ENCODE assay signal across 11 cellular contexts in genomic region chr14:95495093-95495492, GRCh38. TPM values are rescaled to one million over a fixed set of nuclear protein-coding genes. Genes with fewer than 3 reads are reported as not detected.
A peak's percentile ranks its signal among the peaks of the same experiment; 100 is the strongest.
DNase-seq lines count a peak whose midpoint lies in the region; ATAC-seq lines count a peak whose summit lies in the region.
"Had no signal": no experiment of that assay in that cellular context is flagged by ENCODE, and none has a peak within 500 bp of the region (broad histone marks: within the 10 kb centered on the region; RNA-seq: fewer than 3 reads in every experiment).

No MANE protein-coding gene starts in this region.

- H3K36me3 ChIP-seq in CD4-positive, CD25-positive, alpha-beta regulatory T cell (ENCODE audit: control insufficient read depth, insufficient read depth, low read length): peaks cover 6% of the 10 kb centered on the region

- H3K27ac ChIP-seq in CD4-positive, CD25-positive, alpha-beta regulatory T cell (ENCODE audit: insufficient read depth, low read length, poor library complexity, severe bottlenecking): peak overlapping the region; percentile 75

- H3K36me3 Mint-ChIP-seq in CD4-positive, CD25-positive, alpha-beta regulatory T cell: peaks cover 18% of the 10 kb centered on the region
- H3K36me3 Mint-ChIP-seq in activated naive CD8-positive, alpha-beta T cell: peaks cover 14% of the 10 kb centered on the region
- peaks cover 0 to 7% (median 5%) of the 10 kb centered on the region in 3 donors for H3K36me3 Mint-ChIP-seq in naive thymus-derived CD8-positive, alpha-beta T cell

- H3K27me3 Mint-ChIP-seq in CD4-positive, CD25-positive, alpha-beta regulatory T cell: no peaks in the 10 kb centered on the region
- H3K27me3 Mint-ChIP-seq in activated naive CD8-positive, alpha-beta T cell: no peaks in the 10 kb centered on the region
- no peaks in the 10 kb centered on the region for H3K27me3 Mint-ChIP-seq in naive thymus-derived CD8-positive, alpha-beta T cell

- no peaks in the 10 kb centered on the region for H3K9me3 ChIP-seq in CD4-positive, CD25-positive, alpha-beta regulatory T cell (ENCODE audit: control insufficient read depth in 2 of 2, low read length in 2 of 2)
- H3K9me3 ChIP-seq: lower lobe of right lung had no signal

- peak overlapping the region in 1 of 4 donors; percentile 53 for H3K4me3 Mint-ChIP-seq in CD4-positive, CD25-positive, alpha-beta regulatory T cell
- H3K4me3 Mint-ChIP-seq in activated naive CD8-positive, alpha-beta T cell: no peak overlapping the region
- peak overlapping the region in 6 of 10 donors; percentile 22 to 67 (median 32) for H3K4me3 Mint-ChIP-seq in naive thymus-derived CD8-positive, alpha-beta T cell

- no peak for DNase-seq in CD4-positive, CD25-positive, alpha-beta regulatory T cell
- DNase-seq in naive thymus-derived CD8-positive, alpha-beta T cell: no peak
- DNase-seq in NCI-H526 treated with DMSO at 0.1 percent for 48 hours (lab: John Stamatoyannopoulos, UW): no peak
- DNase-seq in mucosa of gallbladder (ENCODE audit: low spot score): no peak
- DNase-seq: H7, lower lobe of right lung, NCI-H2171 had no signal

- H3K27me3 ChIP-seq in CD4-positive, CD25-positive, alpha-beta regulatory T cell (ENCODE audit: control insufficient read depth, insufficient read depth, low read length): no peaks in the 10 kb centered on the region

- H3K4me1 Mint-ChIP-seq in CD4-positive, CD25-positive, alpha-beta regulatory T cell: peaks cover 11 to 89% (median 61%) of the 10 kb centered on the region in 4 donors
- H3K4me1 Mint-ChIP-seq in activated naive CD8-positive, alpha-beta T cell (ENCODE audit: low read depth): peaks cover 47% of the 10 kb centered on the region
- H3K4me1 Mint-ChIP-seq in naive thymus-derived CD8-positive, alpha-beta T cell: peaks cover 23 to 74% (median 70%) of the 10 kb centered on the region in 4 donors

- H3K4me1 ChIP-seq in CD4-positive, CD25-positive, alpha-beta regulatory T cell (ENCODE audit: control insufficient read depth, insufficient read depth, low read length, poor library complexity, severe bottlenecking): peaks cover 40% of the 10 kb centered on the region

- peak overlapping the region; percentile 94 to 98 (median 97) for H3K27ac Mint-ChIP-seq in CD4-positive, CD25-positive, alpha-beta regulatory T cell
- H3K27ac Mint-ChIP-seq in activated naive CD8-positive, alpha-beta T cell: peak overlapping the region; percentile 90
- peak overlapping the region; percentile 73 to 93 (median 88) for H3K27ac Mint-ChIP-seq in naive thymus-derived CD8-positive, alpha-beta T cell

- ATAC-seq in CD4-positive, CD25-positive, alpha-beta regulatory T cell (ENCODE audit: low read depth in 2 of 2): no peak
- peak; percentile 2 for ATAC-seq in HG03064 (IDR thresholded peaks at IDR 0.05; ENCODE audit: low read depth, unreplicated experiment)
- no peak for ATAC-seq in naive thymus-derived CD8-positive, alpha-beta T cell
- ATAC-seq in HG02798 (IDR thresholded peaks at IDR 0.05; ENCODE audit: poor library complexity, unreplicated experiment): no peak
- no peak for ATAC-seq in GM18502 (IDR thresholded peaks at IDR 0.05; ENCODE audit: poor library complexity, unreplicated experiment)

- POLR2A ChIA-PET in naive thymus-derived CD8-positive, alpha-beta T cell (lab: Charles Lee): no interaction called here

- H3K4me3 ChIP-seq in CD4-positive, CD25-positive, alpha-beta regulatory T cell (ENCODE audit: low read depth, low read length): no peak overlapping the region
- H3K4me3 ChIP-seq: lower lobe of right lung had no signal

- H3K9me3 Mint-ChIP-seq in CD4-positive, CD25-positive, alpha-beta regulatory T cell: no peaks in the 10 kb centered on the region
- no peaks in the 10 kb centered on the region for H3K9me3 Mint-ChIP-seq in activated naive CD8-positive, alpha-beta T cell (ENCODE audit: low read depth)
- H3K9me3 Mint-ChIP-seq in naive thymus-derived CD8-positive, alpha-beta T cell: no peaks in the 10 kb centered on the region

RNA-seq across cellular contexts. Expression of gene SYNE3, which starts 21.4 kb away (rescaled TPM):
- 71.7 TPM for total RNA-seq in CD4-positive, CD25-positive, alpha-beta regulatory T cell
- polyA plus RNA-seq in CD4-positive, CD25-positive, alpha-beta regulatory T cell: 1 to 10 TPM; 2.7 to 6.5 (median 4.1) TPM
- total RNA-seq in naive thymus-derived CD8-positive, alpha-beta T cell: 10 to 100 TPM; 47.1 to 48.2 TPM
- polyA plus RNA-seq in naive thymus-derived CD8-positive, alpha-beta T cell: 1 to 10 TPM; 2.4 to 4.6 (median 4.5) TPM
- total RNA-seq in mucosa of gallbladder: 9.5 TPM

RNA-seq across cellular contexts. Expression of gene GLRX5, which starts 39.8 kb away (rescaled TPM):
- total RNA-seq in CD4-positive, CD25-positive, alpha-beta regulatory T cell: 18.1 TPM
- 10 to 100 TPM; 54.2 to 71.9 (median 56.6) TPM for polyA plus RNA-seq in CD4-positive, CD25-positive, alpha-beta regulatory T cell
- total RNA-seq in naive thymus-derived CD8-positive, alpha-beta T cell: 10 to 100 TPM; 17.9 to 22.5 TPM
- 10 to 100 TPM; 61.6 to 87.6 (median 67.6) TPM for polyA plus RNA-seq in naive thymus-derived CD8-positive, alpha-beta T cell
- 38.6 TPM for total RNA-seq in mucosa of gallbladder
